12 cellular contexts compared by ENCODE assay signal in the genomic region with DNA sequence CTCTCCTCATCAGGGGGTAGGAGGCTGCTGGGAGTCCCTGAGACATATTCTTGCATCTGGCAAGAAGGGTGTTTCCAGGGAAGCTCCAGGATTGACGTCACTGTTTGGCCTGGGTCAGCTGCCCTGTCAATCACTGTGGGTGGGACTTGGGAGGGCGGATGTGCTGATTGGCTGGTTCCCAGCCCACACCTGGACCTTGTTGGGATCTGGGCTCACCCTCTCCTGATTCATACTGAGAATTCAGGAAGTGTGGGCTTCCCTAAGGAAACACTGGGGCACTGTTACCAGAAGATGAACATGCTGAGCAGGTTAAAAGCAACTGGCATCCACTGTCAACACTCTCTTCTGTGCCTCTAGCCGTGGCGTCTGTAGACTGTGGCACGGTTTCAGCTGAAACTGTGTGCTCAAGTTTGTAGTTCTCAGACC. TPM values are rescaled to one million over a fixed set of nuclear protein-coding genes. Genes with fewer than 3 reads are reported as not detected.
DNase-seq lines count a peak whose midpoint lies in the region; ATAC-seq and TF ChIP-seq lines count a peak whose summit lies in the region.
"Had no signal": no experiment of that assay in that cellular context is flagged by ENCODE, and none has a peak within 500 bp of the region (broad histone marks: within the 10 kb centered on the region; RNA-seq: fewer than 3 reads in every experiment).

No MANE protein-coding gene starts in this region.

- H3K27ac ChIP-seq in mesendoderm (ENCODE audit: low read depth, low read length) = no peak overlapping the region

- no peak overlapping the region for H2AK5ac ChIP-seq in mesendoderm (ENCODE audit: low read length)

- no peaks in the 10 kb centered on the region for H3K9me3 Mint-ChIP-seq in endothelial cell (ENCODE audit: unreplicated experiment)
- no peaks in the 10 kb centered on the region for H3K9me3 Mint-ChIP-seq in chondrocyte (ENCODE audit: low read depth)
- H3K9me3 Mint-ChIP-seq: CD8-positive, alpha-beta memory T cell; stimulated activated memory B cell treated with anti-CD40 and anti-IgM and Interleukin-4, amounts not matched to agents 10 μg/mL and 1 μg/mL and 100 μg/mL, for 72 hours had no signal

- no peak for ATAC-seq in GM21367 (IDR thresholded peaks at IDR 0.05; ENCODE audit: unreplicated experiment)
- ATAC-seq: stimulated activated memory B cell treated with anti-CD40 and anti-IgM and Interleukin-4, amounts not matched to agents 10 μg/mL and 1 μg/mL and 100 μg/mL, for 72 hours had no signal

- H3K4me1 Mint-ChIP-seq in endothelial cell (ENCODE audit: unreplicated experiment) = peaks cover 20% of the 10 kb centered on the region
- peaks cover 7% of the 10 kb centered on the region for H3K4me1 Mint-ChIP-seq in chondrocyte (ENCODE audit: low read depth)
- H3K4me1 Mint-ChIP-seq: stimulated activated memory B cell treated with anti-CD40 and anti-IgM and Interleukin-4, amounts not matched to agents 10 μg/mL and 1 μg/mL and 100 μg/mL, for 72 hours had no signal

- H3K36me3 ChIP-seq in mesendoderm (ENCODE audit: control insufficient read depth, insufficient read depth, low read length) = no peaks in the 10 kb centered on the region

- WGBS in mesendoderm (ENCODE audit: extremely low coverage, insufficient coverage, low lambda C conversion rate) = no CpG with 5 or more reads among the region's 5 CpGs

- peaks cover 2% of the 10 kb centered on the region for H3K4me1 ChIP-seq in mesendoderm (ENCODE audit: control insufficient read depth, low read depth, low read length)

- no peak overlapping the region for H2BK15ac ChIP-seq in mesendoderm (replicated peaks; ENCODE audit: low read depth)

- DNase-seq in DMS53 (lab: John Stamatoyannopoulos, UW) (peak; percentile 97), M059J (ENCODE audit: low read depth) (peak; percentile 43), endothelial cell (ENCODE audit: low spot score) (peak; percentile 63), mesendoderm (peak; percentile 94), chondrocyte (ENCODE audit: low spot score) (no peak), NOMO-1 treated with dmso at 0.1 percent for 144 hours (lab: John Stamatoyannopoulos, UW; ENCODE audit: unreplicated experiment) (no peak), NCI-H345 (lab: John Stamatoyannopoulos, UW) (no peak)
- DNase-seq: CD8-positive, alpha-beta memory T cell; NCI-H1105 treated with DMSO at 0.1 percent for 48 hours; retina had no signal

- H3K4me3 ChIP-seq in mesendoderm (ENCODE audit: low read length) = peak overlapping the region; percentile 25

- no peaks in the 10 kb centered on the region for H3K27me3 ChIP-seq in mesendoderm (ENCODE audit: insufficient read depth, low read length, poor library complexity)

- H3K27me3 Mint-ChIP-seq in endothelial cell (ENCODE audit: unreplicated experiment) = no peaks in the 10 kb centered on the region
- peaks cover 10% of the 10 kb centered on the region for H3K27me3 Mint-ChIP-seq in chondrocyte (ENCODE audit: low read depth)
- H3K27me3 Mint-ChIP-seq: stimulated activated memory B cell treated with anti-CD40 and anti-IgM and Interleukin-4, amounts not matched to agents 10 μg/mL and 1 μg/mL and 100 μg/mL, for 72 hours had no signal

- H3K4me3 Mint-ChIP-seq in endothelial cell (ENCODE audit: unreplicated experiment) (peak overlapping the region; percentile 47), chondrocyte (ENCODE audit: unreplicated experiment) (no peak overlapping the region)
- H3K4me3 Mint-ChIP-seq: CD8-positive, alpha-beta memory T cell; stimulated activated memory B cell treated with anti-CD40 and anti-IgM and Interleukin-4, amounts not matched to agents 10 μg/mL and 1 μg/mL and 100 μg/mL, for 72 hours had no signal

- H3K27ac Mint-ChIP-seq in endothelial cell (ENCODE audit: unreplicated experiment) = peak overlapping the region; percentile 98
- H3K27ac Mint-ChIP-seq in chondrocyte (ENCODE audit: unreplicated experiment) = no peak overlapping the region
- H3K27ac Mint-ChIP-seq: stimulated activated memory B cell treated with anti-CD40 and anti-IgM and Interleukin-4, amounts not matched to agents 10 μg/mL and 1 μg/mL and 100 μg/mL, for 72 hours had no signal

- H3K79me1 ChIP-seq in mesendoderm (ENCODE audit: low read length) = no peaks in the 10 kb centered on the region

- peak overlapping the region; percentile 47 for H3K9ac ChIP-seq in mesendoderm (ENCODE audit: low read length)

- H3K18ac ChIP-seq in mesendoderm (ENCODE audit: low read length) = peak overlapping the region; percentile 21

- H2BK5ac ChIP-seq in mesendoderm (ENCODE audit: low read length) = no peak overlapping the region

- peak overlapping the region; percentile 73 for H3K4me2 ChIP-seq in mesendoderm (ENCODE audit: low read length)

- H3K36me3 Mint-ChIP-seq in endothelial cell (ENCODE audit: low read depth, unreplicated experiment) = peaks cover 8% of the 10 kb centered on the region
- no peaks in the 10 kb centered on the region for H3K36me3 Mint-ChIP-seq in chondrocyte (ENCODE audit: low read depth)

- peak overlapping the region; percentile 82 for H3K56ac ChIP-seq in mesendoderm (ENCODE audit: low read length)

- H3K23ac ChIP-seq in mesendoderm (ENCODE audit: low read length) = no peak overlapping the region

- H4K8ac ChIP-seq in mesendoderm (ENCODE audit: low read depth, low read length) = no peak overlapping the region

- peak overlapping the region; percentile 75 for H4K5ac ChIP-seq in mesendoderm (ENCODE audit: low read length)

- TF ChIP-seq CTCF in endothelial cell (IDR thresholded peaks at IDR 0.05; ENCODE audit: unreplicated experiment) (no peak), chondrocyte (IDR thresholded peaks at IDR 0.05) (no peak)

- no peaks in the 10 kb centered on the region for H3K79me2 ChIP-seq in mesendoderm (ENCODE audit: control insufficient read depth, insufficient read depth, low read length)

- no peak overlapping the region for H3K4ac ChIP-seq in mesendoderm (ENCODE audit: low read depth, low read length)

- H2BK120ac ChIP-seq in mesendoderm (ENCODE audit: low read depth, low read length) = no peak overlapping the region

RNA-seq across cellular contexts. Expression of a gene that starts 36.5 kb away (rescaled TPM):
- 0.15 and 0.81 TPM in 2 replicates for total RNA-seq in M059J (2014; rRNA removed; shearing (Covaris generic))
- 5.4 TPM for total RNA-seq in endothelial cell (ENCODE audit: unreplicated experiment)
- 3.1 TPM for polyA plus RNA-seq in mesendoderm (2013, experiment 1 of 2)
- 3.2 TPM for polyA plus RNA-seq in mesendoderm (2013, experiment 2 of 2)
- total RNA-seq in chondrocyte = not detected in 3 replicates
- polyA plus RNA-seq: CD8-positive, alpha-beta memory T cell had no signal

RNA-seq across cellular contexts. Expression of a gene that starts 54.5 kb away (rescaled TPM):
- total RNA-seq in M059J (2014; rRNA removed; shearing (Covaris generic)) = 6.3 and 7.3 TPM in 2 replicates
- total RNA-seq in endothelial cell (ENCODE audit: unreplicated experiment) (11.4 TPM), chondrocyte (12.7 to 14.0 TPM (median 13.7 TPM) in 3 replicates)
- 19.3 TPM for polyA plus RNA-seq in mesendoderm (2013, experiment 1 of 2)
- polyA plus RNA-seq in mesendoderm (2013, experiment 2 of 2) = 19.1 TPM

RNA-seq across cellular contexts. Expression of a gene that starts 54.6 kb away (rescaled TPM):
- 7.6 and 8.7 TPM in 2 replicates for total RNA-seq in M059J (2014; rRNA removed; shearing (Covaris generic))
- total RNA-seq in endothelial cell (ENCODE audit: unreplicated experiment) = 3.5 TPM
- 1.5 TPM for polyA plus RNA-seq in mesendoderm (2013, experiment 1 of 2)
- polyA plus RNA-seq in mesendoderm (2013, experiment 2 of 2) = 1.8 TPM
- 5.5 to 6.0 TPM (median 5.8 TPM) in 3 replicates for total RNA-seq in chondrocyte

Comparison
In these comparisons a context has a peak if more than half of its experiments do, and no peak if none do; other contexts are left out.
1. DNase-seq: peak in DMS53 (single experiment), M059J (single experiment), endothelial cell (single experiment) and mesendoderm (single experiment); none in chondrocyte (single experiment), NOMO-1 treated with dmso at 0.1 percent for 144 hours (single experiment) and NCI-H345 (single experiment).